Comparison of ENCODE assay signal across 31 cellular contexts in the genomic region with DNA sequence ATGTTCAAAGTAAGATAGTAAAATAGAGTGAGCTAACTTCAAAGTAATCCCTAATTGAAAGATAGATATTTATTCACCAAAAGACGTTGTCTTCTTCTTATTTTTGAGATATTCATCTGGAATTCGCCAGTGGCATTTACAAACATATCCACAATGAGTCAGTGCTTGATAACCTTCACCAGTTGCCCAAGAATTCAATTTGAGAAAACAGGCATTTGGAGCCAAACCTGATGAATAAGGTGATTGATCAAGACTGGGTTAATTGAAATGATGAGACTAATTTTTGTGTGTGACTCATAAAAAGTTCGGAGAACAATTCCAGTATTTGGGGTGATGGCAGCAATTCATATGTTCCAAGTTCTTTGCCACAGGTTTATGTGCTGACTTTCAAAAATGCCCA.
A peak's percentile ranks its signal among the peaks of the same experiment; 100 is the strongest.
DNase-seq lines count a peak whose midpoint lies in the region; ATAC-seq, FAIRE-seq and TF ChIP-seq lines count a peak whose summit lies in the region.
"Had no signal": no experiment of that assay in that cellular context is flagged by ENCODE, and none has a peak within 500 bp of the region (broad histone marks: within the 10 kb centered on the region; RNA-seq: fewer than 3 reads in every experiment).

No MANE protein-coding gene starts in this region.

- peak overlapping the region; percentile 10 for H3K4me3 Mint-ChIP-seq in MCF 10A (ENCODE audit: unreplicated experiment)
- H3K4me3 Mint-ChIP-seq in activated naive CD4-positive, alpha-beta T cell treated with anti-CD3 and anti-CD28 coated beads for 36 hours: no peak overlapping the region
- H3K4me3 Mint-ChIP-seq in stimulated activated naive CD8-positive, alpha-beta T cell treated with anti-CD3 and anti-CD28 coated beads, Interleukin-15, amount 100 ng/mL, for 72 hours: no peak overlapping the region
- H3K4me3 Mint-ChIP-seq: activated naive CD8-positive, alpha-beta T cell treated with anti-CD3 and anti-CD28 coated beads, Interleukin-2, amount 10 ng/mL, durations not matched to agents 7 days and 5 days; nephron; T-helper 2 cell treated with Interferon-gamma antibody and Interleukin-4, amounts not matched to agents 5 μg/mL and 100 μg/mL, for 36 hours had no signal

- H3K27ac ChIP-seq in breast epithelium: peak overlapping the region in 1 of 2 donors; percentile 51
- H3K27ac ChIP-seq in PC-3 (ENCODE audit: low read length): no peak overlapping the region
- H3K27ac ChIP-seq in adrenal gland: no peak overlapping the region
- H3K27ac ChIP-seq: 22Rv1, C4-2B, gastrocnemius medialis, KMS-11, ovary, transverse colon, VCaP had no signal

- H3K9ac ChIP-seq in PC-3 (ENCODE audit: low read length): no peak overlapping the region
- H3K9ac ChIP-seq: KMS-11 had no signal

- no peak for FAIRE-seq in bronchial epithelial cell (lab: Jason Lieb, UNC)

- H3K27me3 ChIP-seq in breast epithelium (no peaks in the 10 kb centered on the region), PC-3 (ENCODE audit: low read length) (no peaks in the 10 kb centered on the region), bronchial epithelial cell (ENCODE audit: control insufficient read depth, insufficient read depth, low read length) (no peaks in the 10 kb centered on the region), adrenal gland (no peaks in the 10 kb centered on the region)
- H3K27me3 ChIP-seq: gastrocnemius medialis, ovary, transverse colon had no signal

- CTCF ChIA-PET in MCF 10A (lab: Yijun Ruan, JAX) (interaction anchor here (0.7 to 3.1 kb wide), 8 partner anchors 43 to 355 kb away, joined by 3 to 15 read pairs (median 3); partner anchors contain the start of gene ARL4A), PC-3 (lab: Charles Lee) (interaction anchor here (1.1 kb wide), 1 partner anchor 42 kb away, joined by 4 read pairs; no protein-coding TSS in a partner anchor)
- CTCF ChIA-PET in activated naive CD4-positive, alpha-beta T cell treated with anti-CD3 and anti-CD28 coated beads for 36 hours (lab: Charles Lee): no interaction called here

- DNase-seq in MCF 10A (ENCODE audit: unreplicated experiment): peak; percentile 54
- DNase-seq in breast epithelium (ENCODE audit: low spot score in 2 of 2): no peak
- peak; percentile 62 for DNase-seq in PC-3
- DNase-seq in bronchial epithelial cell (ENCODE audit: low read depth): peak; percentile 39
- DNase-seq in adrenal gland: no peak
- DNase-seq in activated naive CD4-positive, alpha-beta T cell treated with anti-CD3 and anti-CD28 coated beads for 36 hours: no peak
- no peak for DNase-seq in LoVo (ENCODE audit: low spot score)
- no peak for DNase-seq in stimulated activated naive CD8-positive, alpha-beta T cell treated with anti-CD3 and anti-CD28 coated beads, Interleukin-15, amount 100 ng/mL, for 72 hours
- DNase-seq: activated CD4-positive, alpha-beta T cell treated with anti-CD3 and anti-CD28 coated beads for 4 hours; activated effector memory CD4-positive, alpha-beta T cell treated with Interleukin-2 at 50 U/mL for 16 hours; activated naive CD8-positive, alpha-beta T cell treated with anti-CD3 and anti-CD28 coated beads, Interleukin-2, amount 10 ng/mL, durations not matched to agents 7 days and 5 days; activated T-cell treated with anti-CD3 and anti-CD28 coated beads for 4 hours; Calu3; cerebellar nuclear complex; DMS79 treated with DMSO at 0.1 percent for 48 hours; gastrocnemius medialis; NCI-H1417 treated with DMSO at 0.1 percent for 48 hours; NCI-H2029 treated with DMSO at 0.1 percent for 48 hours; NCI-H526; ovary; SHP77 treated with DMSO at 0.1 percent for 48 hours; stimulated activated CD4-positive, alpha-beta T cell treated with anti-CD3 and anti-CD28 coated beads, Interleukin-15, amount 100 ng/mL, for 24 hours; stimulated activated CD4-positive, alpha-beta T cell treated with anti-CD3 and anti-CD28 coated beads, Interleukin-4, amount 100 ng/mL, for 4 hours; transverse colon had no signal

- BruUV-seq in MCF 10A (replicated peaks; lab: Mats Ljungman, UMichigan): no TSS peak
- BruUV-seq in PC-3 (replicated peaks; lab: Mats Ljungman, UMichigan): no TSS peak

- no peaks in the 10 kb centered on the region for H4K20me1 ChIP-seq in PC-3 (ENCODE audit: low read length)

- H3K9me2 ChIP-seq in PC-3 (replicated peaks; ENCODE audit: low read length): no peaks in the 10 kb centered on the region

- intact Hi-C loops in MCF 10A (cut with micrococcal nuclease): no loop called here
- intact Hi-C loops in breast epithelium (cut with DNase I; ENCODE audit: low total_unique reads): no loop called here
- intact Hi-C loops in PC-3 (cut with micrococcal nuclease): no loop called here
- intact Hi-C loops in adrenal gland (cut with DNase I): no loop called here
- intact Hi-C loops in activated naive CD4-positive, alpha-beta T cell treated with anti-CD3 and anti-CD28 coated beads for 36 hours (cut with micrococcal nuclease): no loop called here

- TF ChIP-seq POLR2A in breast epithelium (IDR thresholded peaks at IDR 0.05) (no peak), adrenal gland (IDR thresholded peaks at IDR 0.05) (no peak)

- H3K36me3 ChIP-seq in breast epithelium (no peaks in the 10 kb centered on the region), PC-3 (ENCODE audit: low read depth, low read length) (no peaks in the 10 kb centered on the region), bronchial epithelial cell (ENCODE audit: control insufficient read depth, insufficient read depth, low read length) (no peaks in the 10 kb centered on the region), adrenal gland (replicated peaks in 1 of 2) (no peaks in the 10 kb centered on the region)
- H3K36me3 ChIP-seq: gastrocnemius medialis, ovary, transverse colon had no signal

- no peaks in the 10 kb centered on the region for H3K36me3 Mint-ChIP-seq in MCF 10A (ENCODE audit: insufficient read depth, unreplicated experiment)
- H3K36me3 Mint-ChIP-seq in activated naive CD4-positive, alpha-beta T cell treated with anti-CD3 and anti-CD28 coated beads for 36 hours (ENCODE audit: low read depth): no peaks in the 10 kb centered on the region
- H3K36me3 Mint-ChIP-seq: activated naive CD8-positive, alpha-beta T cell treated with anti-CD3 and anti-CD28 coated beads, Interleukin-2, amount 10 ng/mL, durations not matched to agents 7 days and 5 days had no signal

- H3K27ac Mint-ChIP-seq in MCF 10A (ENCODE audit: low read depth, unreplicated experiment): peak overlapping the region; percentile 49
- H3K27ac Mint-ChIP-seq in activated naive CD4-positive, alpha-beta T cell treated with anti-CD3 and anti-CD28 coated beads for 36 hours: no peak overlapping the region
- H3K27ac Mint-ChIP-seq in stimulated activated naive CD8-positive, alpha-beta T cell treated with anti-CD3 and anti-CD28 coated beads, Interleukin-15, amount 100 ng/mL, for 72 hours: no peak overlapping the region
- H3K27ac Mint-ChIP-seq: activated naive CD8-positive, alpha-beta T cell treated with anti-CD3 and anti-CD28 coated beads, Interleukin-2, amount 10 ng/mL, durations not matched to agents 7 days and 5 days; T-helper 2 cell treated with Interferon-gamma antibody and Interleukin-4, amounts not matched to agents 5 μg/mL and 100 μg/mL, for 36 hours had no signal

- H3K79me2 ChIP-seq in PC-3 (ENCODE audit: low read length): no peaks in the 10 kb centered on the region

- peak overlapping the region; percentile 50 for H3K4me2 ChIP-seq in PC-3 (ENCODE audit: low read length)
- H3K4me2 ChIP-seq: KMS-11 had no signal

- WGBS in adrenal gland, 4 donors: 38 to 53% (median 43%) methylated on average over 3 of the region's 3 CpGs

- H3K4me1 ChIP-seq in breast epithelium: no peaks in the 10 kb centered on the region
- H3K4me1 ChIP-seq in PC-3 (ENCODE audit: insufficient read depth, low read length): peaks cover 15% of the 10 kb centered on the region
- H3K4me1 ChIP-seq in adrenal gland (replicated peaks in 1 of 2): no peaks in the 10 kb centered on the region
- H3K4me1 ChIP-seq: gastrocnemius medialis had no signal

- H3K9me3 ChIP-seq in breast epithelium (peaks cover 0 to 10% of the 10 kb centered on the region in 2 donors), PC-3 (ENCODE audit: low read length) (no peaks in the 10 kb centered on the region), adrenal gland (replicated peaks in 1 of 3) (no peaks in the 10 kb centered on the region)
- H3K9me3 ChIP-seq: gastrocnemius medialis, ovary, transverse colon had no signal

- H3K4me3 ChIP-seq in breast epithelium: no peak overlapping the region
- H3K4me3 ChIP-seq in PC-3 (ENCODE audit: low read length): no peak overlapping the region
- H3K4me3 ChIP-seq in bronchial epithelial cell (ENCODE audit: low read depth, low read length): no peak overlapping the region
- no peak overlapping the region for H3K4me3 ChIP-seq in adrenal gland
- H3K4me3 ChIP-seq: gastrocnemius medialis, lung, ovary, transverse colon had no signal

- POLR2A ChIA-PET in MCF 10A (lab: Yijun Ruan, JAX) (interaction anchor here (0.7 to 1.9 kb wide), 10 partner anchors 10 to 543 kb away, joined by 3 to 10 read pairs (median 4); partner anchors contain the start of gene ARL4A), PC-3 (lab: Charles Lee; ENCODE audit: unreplicated experiment) (no interaction called here)

- no peaks in the 10 kb centered on the region for H3K9me3 Mint-ChIP-seq in MCF 10A (ENCODE audit: unreplicated experiment)
- peaks cover 3% of the 10 kb centered on the region for H3K9me3 Mint-ChIP-seq in activated naive CD4-positive, alpha-beta T cell treated with anti-CD3 and anti-CD28 coated beads for 36 hours
- peaks cover 0 to 2% of the 10 kb centered on the region in 2 donors for H3K9me3 Mint-ChIP-seq in stimulated activated naive CD8-positive, alpha-beta T cell treated with anti-CD3 and anti-CD28 coated beads, Interleukin-15, amount 100 ng/mL, for 72 hours
- H3K9me3 Mint-ChIP-seq: activated naive CD8-positive, alpha-beta T cell treated with anti-CD3 and anti-CD28 coated beads, Interleukin-2, amount 10 ng/mL, durations not matched to agents 7 days and 5 days; T-helper 2 cell treated with Interferon-gamma antibody and Interleukin-4, amounts not matched to agents 5 μg/mL and 100 μg/mL, for 36 hours had no signal

- H2AFZ ChIP-seq in PC-3 (ENCODE audit: low read length): no peak overlapping the region

- no peaks in the 10 kb centered on the region for H3F3A ChIP-seq in PC-3 (ENCODE audit: low read length, unreplicated experiment)

- peak; percentile 49 for ATAC-seq in PC-3
- ATAC-seq in stimulated activated naive CD8-positive, alpha-beta T cell treated with anti-CD3 and anti-CD28 coated beads, Interleukin-15, amount 100 ng/mL, for 72 hours: no peak
- ATAC-seq: gastrocnemius medialis had no signal

- peaks cover 21% of the 10 kb centered on the region for H3K4me1 Mint-ChIP-seq in MCF 10A (ENCODE audit: insufficient read depth, unreplicated experiment)
- no peaks in the 10 kb centered on the region for H3K4me1 Mint-ChIP-seq in activated naive CD4-positive, alpha-beta T cell treated with anti-CD3 and anti-CD28 coated beads for 36 hours (ENCODE audit: low read depth)
- H3K4me1 Mint-ChIP-seq in stimulated activated naive CD8-positive, alpha-beta T cell treated with anti-CD3 and anti-CD28 coated beads, Interleukin-15, amount 100 ng/mL, for 72 hours: no peaks in the 10 kb centered on the region
- H3K4me1 Mint-ChIP-seq: activated naive CD8-positive, alpha-beta T cell treated with anti-CD3 and anti-CD28 coated beads, Interleukin-2, amount 10 ng/mL, durations not matched to agents 7 days and 5 days had no signal

- TF ChIP-seq CTCF in MCF 10A (IDR thresholded peaks at IDR 0.05; ENCODE audit: unreplicated experiment) (no peak), breast epithelium (IDR thresholded peaks at IDR 0.05) (no peak), PC-3 (conservative IDR thresholded peaks at IDR 0.05; ENCODE audit: low read depth, low read length) (no peak), bronchial epithelial cell (IDR thresholded peaks at IDR 0.05; ENCODE audit: insufficient read depth, low read length, severe bottlenecking) (no peak), adrenal gland (IDR thresholded peaks at IDR 0.05) (no peak)

- H3K27me3 Mint-ChIP-seq in MCF 10A (ENCODE audit: insufficient read depth, unreplicated experiment): no peaks in the 10 kb centered on the region
- H3K27me3 Mint-ChIP-seq in activated naive CD4-positive, alpha-beta T cell treated with anti-CD3 and anti-CD28 coated beads for 36 hours (ENCODE audit: low read depth): peaks cover 8% of the 10 kb centered on the region
- no peaks in the 10 kb centered on the region for H3K27me3 Mint-ChIP-seq in stimulated activated naive CD8-positive, alpha-beta T cell treated with anti-CD3 and anti-CD28 coated beads, Interleukin-15, amount 100 ng/mL, for 72 hours

Comparison
In these comparisons a context has a peak if more than half of its experiments do, and no peak if none do; other contexts are left out.
1. DNase-seq: peak in MCF 10A (single experiment), PC-3 (single experiment) and bronchial epithelial cell (single experiment); none in breast epithelium (0 of 2), adrenal gland (0 of 7), activated naive CD4-positive, alpha-beta T cell treated with anti-CD3 and anti-CD28 coated beads for 36 hours (single experiment), LoVo (single experiment) and stimulated activated naive CD8-positive, alpha-beta T cell treated with anti-CD3 and anti-CD28 coated beads, Interleukin-15, amount 100 ng/mL, for 72 hours (0 of 2).